22 cellular contexts compared by ENCODE assay signal in genomic region chr12:31772186-31772585, GRCh38. TPM values are rescaled to one million over a fixed set of nuclear protein-coding genes. Genes with fewer than 3 reads are reported as not detected.
A peak's percentile ranks its signal among the peaks of the same experiment; 100 is the strongest.
DNase-seq lines count a peak whose midpoint lies in the region; ATAC-seq, FAIRE-seq and TF ChIP-seq lines count a peak whose summit lies in the region.
"Had no signal": no experiment of that assay in that cellular context is flagged by ENCODE, and none has a peak within 500 bp of the region (broad histone marks: within the 10 kb centered on the region; RNA-seq: fewer than 3 reads in every experiment).

No MANE protein-coding gene starts in this region.

- H3K4me1 Mint-ChIP-seq in astrocyte (ENCODE audit: low read depth, unreplicated experiment) (peaks cover 14% of the 10 kb centered on the region), memory B cell (peaks cover 28% of the 10 kb centered on the region)
- H3K4me1 Mint-ChIP-seq in stimulated activated memory B cell treated with anti-CD40 and anti-IgM and Interleukin-4, amounts not matched to agents 10 μg/mL and 1 μg/mL and 100 μg/mL, for 72 hours: peaks cover 31% of the 10 kb centered on the region
- H3K4me1 Mint-ChIP-seq in stimulated activated naive CD8-positive, alpha-beta T cell treated with anti-CD3 and anti-CD28 coated beads, Interleukin-15, amount 100 ng/mL, for 72 hours: peaks cover 18% of the 10 kb centered on the region

- H3K9me3 Mint-ChIP-seq in astrocyte (ENCODE audit: unreplicated experiment) (peaks cover 2% of the 10 kb centered on the region), memory B cell (no peaks in the 10 kb centered on the region)
- H3K9me3 Mint-ChIP-seq in stimulated activated memory B cell treated with anti-CD40 and anti-IgM and Interleukin-4, amounts not matched to agents 10 μg/mL and 1 μg/mL and 100 μg/mL, for 72 hours: no peaks in the 10 kb centered on the region
- no peaks in the 10 kb centered on the region for H3K9me3 Mint-ChIP-seq in stimulated activated naive CD8-positive, alpha-beta T cell treated with anti-CD3 and anti-CD28 coated beads, Interleukin-15, amount 100 ng/mL, for 72 hours
- H3K9me3 Mint-ChIP-seq: CD8-positive, alpha-beta memory T cell had no signal

- no peak for FAIRE-seq in astrocyte (lab: Jason Lieb, UNC)
- FAIRE-seq: GM19239 had no signal

- H3K36me3 Mint-ChIP-seq in astrocyte (ENCODE audit: low read depth, unreplicated experiment) (no peaks in the 10 kb centered on the region), memory B cell (peaks cover 2% of the 10 kb centered on the region)
- H3K36me3 Mint-ChIP-seq in stimulated activated memory B cell treated with anti-CD40 and anti-IgM and Interleukin-4, amounts not matched to agents 10 μg/mL and 1 μg/mL and 100 μg/mL, for 72 hours: no peaks in the 10 kb centered on the region
- H3K36me3 Mint-ChIP-seq: CD8-positive, alpha-beta memory T cell had no signal

- DNase-seq in NCI-H226 (peak; percentile 29), astrocyte (ENCODE audit: low read depth) (peak; percentile 77), memory B cell (ENCODE audit: low spot score in 2 of 2) (no peak), NCI-H1930 (lab: John Stamatoyannopoulos, UW) (no peak)
- no peak for DNase-seq in stimulated activated naive CD8-positive, alpha-beta T cell treated with anti-CD3 and anti-CD28 coated beads, Interleukin-15, amount 100 ng/mL, for 72 hours
- DNase-seq in activated CD4-positive, alpha-beta T cell treated with anti-CD3 and anti-CD28 coated beads, Interleukin-2, amount 50 U/mL, for 1 hour: no peak
- DNase-seq: CD8-positive, alpha-beta memory T cell; DMS153; IMR-90; MM.1S; NCI-H1694; NCI-H2081; NCI-H2171; NCI-H345; NCI-H524; NCI-H748 treated with DMSO at 0.1 percent for 48 hours; SK-N-SH had no signal

- no peak overlapping the region for H2AFZ ChIP-seq in astrocyte (ENCODE audit: low read depth, low read length)

- no peak overlapping the region for H3K4me3 ChIP-seq in astrocyte (ENCODE audit: insufficient read depth, low read depth, low read length)

- no peaks in the 10 kb centered on the region for H3K4me1 ChIP-seq in astrocyte (ENCODE audit: insufficient read depth, low read length)

- H4K20me1 ChIP-seq in astrocyte (ENCODE audit: insufficient read depth, low read length): no peaks in the 10 kb centered on the region

- H3K27ac ChIP-seq in astrocyte (ENCODE audit: low read depth, low read length): no peak overlapping the region
- H3K27ac ChIP-seq: C4-2B, KMS-11 had no signal

- no peaks in the 10 kb centered on the region for H3K27me3 Mint-ChIP-seq in astrocyte (ENCODE audit: low read depth, unreplicated experiment)
- no peaks in the 10 kb centered on the region for H3K27me3 Mint-ChIP-seq in memory B cell
- H3K27me3 Mint-ChIP-seq in stimulated activated memory B cell treated with anti-CD40 and anti-IgM and Interleukin-4, amounts not matched to agents 10 μg/mL and 1 μg/mL and 100 μg/mL, for 72 hours: no peaks in the 10 kb centered on the region
- H3K27me3 Mint-ChIP-seq in stimulated activated naive CD8-positive, alpha-beta T cell treated with anti-CD3 and anti-CD28 coated beads, Interleukin-15, amount 100 ng/mL, for 72 hours: no peaks in the 10 kb centered on the region
- H3K27me3 Mint-ChIP-seq: B cell; CD8-positive, alpha-beta memory T cell had no signal

- no peak for TF ChIP-seq CTCF in astrocyte (IDR thresholded peaks at IDR 0.05; ENCODE audit: insufficient read depth, low read depth, low read length)

- no peaks in the 10 kb centered on the region for H3K79me2 ChIP-seq in astrocyte (ENCODE audit: insufficient read depth, low read length)

- H3K4me3 Mint-ChIP-seq in astrocyte (ENCODE audit: unreplicated experiment) (no peak overlapping the region), memory B cell (no peak overlapping the region)
- H3K4me3 Mint-ChIP-seq in stimulated activated memory B cell treated with anti-CD40 and anti-IgM and Interleukin-4, amounts not matched to agents 10 μg/mL and 1 μg/mL and 100 μg/mL, for 72 hours: no peak overlapping the region
- H3K4me3 Mint-ChIP-seq in stimulated activated naive CD8-positive, alpha-beta T cell treated with anti-CD3 and anti-CD28 coated beads, Interleukin-15, amount 100 ng/mL, for 72 hours: no peak overlapping the region
- H3K4me3 Mint-ChIP-seq: B cell; CD8-positive, alpha-beta memory T cell had no signal

- H3K36me3 ChIP-seq in astrocyte (ENCODE audit: insufficient read depth, low read length): no peaks in the 10 kb centered on the region

- no peak overlapping the region for H3K9ac ChIP-seq in astrocyte (ENCODE audit: low read length)
- H3K9ac ChIP-seq: KMS-11, SK-N-SH had no signal

- no peak for ATAC-seq in memory B cell (ENCODE audit: low read depth)
- no peak for ATAC-seq in stimulated activated memory B cell treated with anti-CD40 and anti-IgM and Interleukin-4, amounts not matched to agents 10 μg/mL and 1 μg/mL and 100 μg/mL, for 72 hours
- ATAC-seq in stimulated activated naive CD8-positive, alpha-beta T cell treated with anti-CD3 and anti-CD28 coated beads, Interleukin-15, amount 100 ng/mL, for 72 hours: no peak

- H3K27ac Mint-ChIP-seq in astrocyte (ENCODE audit: unreplicated experiment) (no peak overlapping the region), memory B cell (peak overlapping the region; percentile 51)
- peak overlapping the region; percentile 5 for H3K27ac Mint-ChIP-seq in stimulated activated memory B cell treated with anti-CD40 and anti-IgM and Interleukin-4, amounts not matched to agents 10 μg/mL and 1 μg/mL and 100 μg/mL, for 72 hours
- no peak overlapping the region for H3K27ac Mint-ChIP-seq in stimulated activated naive CD8-positive, alpha-beta T cell treated with anti-CD3 and anti-CD28 coated beads, Interleukin-15, amount 100 ng/mL, for 72 hours
- H3K27ac Mint-ChIP-seq: B cell had no signal

- no peaks in the 10 kb centered on the region for H3K27me3 ChIP-seq in astrocyte (ENCODE audit: insufficient read depth, low read length)

- no peak overlapping the region for H3K4me2 ChIP-seq in astrocyte (ENCODE audit: low read length)
- H3K4me2 ChIP-seq: KMS-11, SK-N-SH had no signal

- no peaks in the 10 kb centered on the region for H3K9me3 ChIP-seq in astrocyte (ENCODE audit: insufficient read depth, low read depth, low read length)
- H3K9me3 ChIP-seq: SK-N-SH had no signal

RNA-seq across cellular contexts. Expression of gene AMN1, which starts 43.4 kb away (rescaled TPM):
- 3.6 and 3.9 TPM in 2 replicates for total RNA-seq in astrocyte

Comparison
In these comparisons a context has a peak if more than half of its experiments do, and no peak if none do; other contexts are left out.
1. DNase-seq: peak in NCI-H226 (single experiment) and astrocyte (single experiment); none in memory B cell (0 of 2), stimulated activated naive CD8-positive, alpha-beta T cell treated with anti-CD3 and anti-CD28 coated beads, Interleukin-15, amount 100 ng/mL, for 72 hours (0 of 2), NCI-H1930 (0 of 2) and activated CD4-positive, alpha-beta T cell treated with anti-CD3 and anti-CD28 coated beads, Interleukin-2, amount 50 U/mL, for 1 hour (single experiment).
2. H3K27ac Mint-ChIP-seq: peak in memory B cell (single experiment) and stimulated activated memory B cell treated with anti-CD40 and anti-IgM and Interleukin-4, amounts not matched to agents 10 μg/mL and 1 μg/mL and 100 μg/mL, for 72 hours (single experiment); none in astrocyte (single experiment) and stimulated activated naive CD8-positive, alpha-beta T cell treated with anti-CD3 and anti-CD28 coated beads, Interleukin-15, amount 100 ng/mL, for 72 hours (0 of 2).